Comparison of ENCODE assay signal across 15 cellular contexts in the genomic region with DNA sequence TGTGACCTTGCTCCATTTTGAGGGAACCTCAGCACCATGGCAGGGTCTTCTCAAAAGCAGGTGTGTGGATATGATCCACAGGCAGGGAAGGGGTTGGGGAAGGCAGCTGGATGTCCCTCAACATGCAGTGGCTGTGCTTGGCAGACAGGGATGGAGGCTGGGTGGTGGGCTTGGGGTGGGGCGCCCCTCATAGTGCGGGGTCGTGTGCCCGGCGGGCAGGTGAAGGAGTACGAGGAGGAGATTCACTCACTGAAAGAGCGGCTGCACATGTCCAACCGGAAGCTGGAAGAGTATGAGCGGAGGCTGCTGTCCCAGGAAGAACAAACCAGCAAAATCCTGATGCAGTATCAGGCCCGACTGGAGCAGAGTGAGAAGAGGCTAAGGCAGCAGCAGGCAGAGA.
"Had no signal": no experiment of that assay in that cellular context is flagged by ENCODE, and none has a peak within 500 bp of the region (broad histone marks: within the 10 kb centered on the region; RNA-seq: fewer than 3 reads in every experiment).

No MANE protein-coding gene starts in this region.

- H3K27ac ChIP-seq: foreskin keratinocyte, psoas muscle, right lobe of liver had no signal

- DNase-seq: activated B cell treated with CpG ODN at 0.5 μM for 24 hours; activated CD4-positive, alpha-beta T cell treated with anti-CD3 and anti-CD28 coated beads, Interleukin-2, amount 50 U/mL, for 1 hour; activated gamma-delta T cell treated with Interleukin-2 at 50 U/mL for 16 hours; activated T-cell treated with anti-CD3 and anti-CD28 coated beads, Interleukin-2, amount 50 U/mL, for 48 hours; dorsolateral prefrontal cortex; foreskin keratinocyte; left colon; naive B cell; nucleus accumbens; psoas muscle; right lobe of liver; stimulated activated naive CD4-positive, alpha-beta T cell; substantia nigra; trophoblast cell had no signal

- H3K27me3 Mint-ChIP-seq: activated B cell treated with CpG ODN at 0.5 μM for 24 hours, naive B cell had no signal

- ATAC-seq: foreskin keratinocyte, left colon, psoas muscle, right lobe of liver had no signal

- H3K4me1 Mint-ChIP-seq: activated B cell treated with CpG ODN at 0.5 μM for 24 hours had no signal

- H3K9me3 Mint-ChIP-seq: activated B cell treated with CpG ODN at 0.5 μM for 24 hours, naive B cell had no signal

- H3K27ac Mint-ChIP-seq: activated B cell treated with CpG ODN at 0.5 μM for 24 hours had no signal

- H3K36me3 ChIP-seq: right lobe of liver had no signal

- H3K4me3 Mint-ChIP-seq: activated B cell treated with CpG ODN at 0.5 μM for 24 hours had no signal

- H3K4me1 ChIP-seq: foreskin keratinocyte, psoas muscle, right lobe of liver had no signal

- H3K9me3 ChIP-seq: psoas muscle, right lobe of liver had no signal

- H3K4me3 ChIP-seq: dorsolateral prefrontal cortex, lung, psoas muscle, right lobe of liver had no signal

- H3K27me3 ChIP-seq: dorsolateral prefrontal cortex, foreskin keratinocyte, right lobe of liver had no signal
